In the genomic region with DNA sequence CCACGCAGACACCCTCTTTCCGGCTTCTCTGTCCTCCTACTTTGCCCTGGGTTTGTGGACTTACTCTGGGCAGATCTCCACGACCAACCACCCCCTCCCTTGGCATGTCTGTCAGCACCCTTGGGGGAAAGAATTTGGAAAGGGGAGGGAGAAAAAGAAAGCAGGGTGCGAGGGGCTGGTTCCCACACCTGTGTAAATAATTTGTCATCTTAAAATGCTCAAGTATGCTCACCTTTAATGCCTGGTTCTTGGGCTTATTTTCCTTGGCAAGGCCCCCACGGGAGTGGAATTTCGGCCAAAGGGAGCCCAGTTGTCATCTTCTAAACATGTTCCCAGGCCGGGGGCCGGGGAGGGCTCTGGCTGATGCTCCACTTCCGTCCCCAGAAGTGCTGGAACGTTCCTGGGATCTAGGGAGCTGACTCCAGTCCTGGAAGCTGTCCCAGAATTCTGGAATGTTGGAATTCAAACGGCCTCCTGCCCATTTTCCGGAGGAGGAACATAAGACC, we compare ENCODE assay signal across 10 cellular contexts.
DNase-seq lines count a peak whose midpoint lies in the region; ATAC-seq and TF ChIP-seq lines count a peak whose summit lies in the region.
"Had no signal": no experiment of that assay in that cellular context is flagged by ENCODE, and none has a peak within 500 bp of the region (broad histone marks: within the 10 kb centered on the region; RNA-seq: fewer than 3 reads in every experiment).

No MANE protein-coding gene starts in this region.

- peak in 7 of 8 donors; percentile 34 to 55 (median 53) for ATAC-seq in heart right ventricle
- ATAC-seq in psoas muscle: peak in 2 of 4 donors; percentile 10 to 16
- no peak for ATAC-seq in HG02981 (IDR thresholded peaks at IDR 0.05; ENCODE audit: unreplicated experiment)
- ATAC-seq in naive thymus-derived CD8-positive, alpha-beta T cell: no peak
- no peak for ATAC-seq in HG03196 (IDR thresholded peaks at IDR 0.05; ENCODE audit: unreplicated experiment)
- ATAC-seq: T-helper 17 cell had no signal

- H3K36me3 Mint-ChIP-seq in Calu3 (ENCODE audit: insufficient read depth, unreplicated experiment): no peaks in the 10 kb centered on the region
- no peaks in the 10 kb centered on the region for H3K36me3 Mint-ChIP-seq in naive thymus-derived CD8-positive, alpha-beta T cell
- no peaks in the 10 kb centered on the region for H3K36me3 Mint-ChIP-seq in activated naive CD4-positive, alpha-beta T cell treated with anti-CD3 and anti-CD28 coated beads for 36 hours (ENCODE audit: low read depth)

- no peaks in the 10 kb centered on the region for H3K27me3 ChIP-seq in heart right ventricle
- H3K27me3 ChIP-seq in psoas muscle (ENCODE audit: insufficient read depth in 3 of 3, low read length in 2 of 3): no peaks in the 10 kb centered on the region

- H3K36me3 ChIP-seq in heart right ventricle: no peaks in the 10 kb centered on the region
- H3K36me3 ChIP-seq in psoas muscle (ENCODE audit: insufficient read depth in 1 of 2, low read depth in 1 of 2): no peaks in the 10 kb centered on the region

- peaks cover 0 to 4% (median 0%) of the 10 kb centered on the region in 11 donors for H3K9me3 ChIP-seq in heart right ventricle
- no peaks in the 10 kb centered on the region for H3K9me3 ChIP-seq in psoas muscle

- H3K4me3 ChIP-seq in heart right ventricle (no peak overlapping the region), psoas muscle (no peak overlapping the region)

- CTCF ChIA-PET in Calu3 (lab: Charles Lee): interaction anchor here (0.7 kb wide), 1 partner anchor 43 kb away, joined by 3 read pairs; no protein-coding TSS in a partner anchor
- CTCF ChIA-PET in activated naive CD4-positive, alpha-beta T cell treated with anti-CD3 and anti-CD28 coated beads for 36 hours (lab: Charles Lee): no interaction called here

- H3K9me3 Mint-ChIP-seq in Calu3 (ENCODE audit: low read depth, unreplicated experiment): no peaks in the 10 kb centered on the region
- H3K9me3 Mint-ChIP-seq in naive thymus-derived CD8-positive, alpha-beta T cell: peaks cover 0 to 3% (median 0%) of the 10 kb centered on the region in 9 donors
- peaks cover 3% of the 10 kb centered on the region for H3K9me3 Mint-ChIP-seq in activated naive CD4-positive, alpha-beta T cell treated with anti-CD3 and anti-CD28 coated beads for 36 hours

- no peak for DNase-seq in Calu3
- peak; percentile 43 for DNase-seq in amniotic epithelial cell (ENCODE audit: low read depth)
- DNase-seq in heart right ventricle: peak; percentile 71 to 83
- DNase-seq in psoas muscle: peak; percentile 79 to 84
- DNase-seq in naive thymus-derived CD8-positive, alpha-beta T cell: no peak
- no peak for DNase-seq in activated naive CD4-positive, alpha-beta T cell treated with anti-CD3 and anti-CD28 coated beads for 36 hours
- DNase-seq: NCI-H2081 treated with DMSO at 0.1 percent for 48 hours, T-helper 17 cell had no signal

- no TSS peak for BruUV-seq in Calu3 (replicated peaks; lab: Mats Ljungman, UMichigan)

- peaks cover 17% of the 10 kb centered on the region for H3K27me3 Mint-ChIP-seq in Calu3 (ENCODE audit: unreplicated experiment)
- peaks cover 4 to 19% (median 10%) of the 10 kb centered on the region in 5 donors for H3K27me3 Mint-ChIP-seq in naive thymus-derived CD8-positive, alpha-beta T cell
- H3K27me3 Mint-ChIP-seq in activated naive CD4-positive, alpha-beta T cell treated with anti-CD3 and anti-CD28 coated beads for 36 hours (ENCODE audit: low read depth): peaks cover 5% of the 10 kb centered on the region

- H3K27ac Mint-ChIP-seq in Calu3 (ENCODE audit: unreplicated experiment): peak overlapping the region; percentile 11
- H3K27ac Mint-ChIP-seq in naive thymus-derived CD8-positive, alpha-beta T cell: no peak overlapping the region
- no peak overlapping the region for H3K27ac Mint-ChIP-seq in activated naive CD4-positive, alpha-beta T cell treated with anti-CD3 and anti-CD28 coated beads for 36 hours
- H3K27ac Mint-ChIP-seq: T-helper 17 cell had no signal

- 17% methylated on average over 12 of the region's 12 CpGs for WGBS in heart right ventricle, 2 donors
- 17 to 25% (median 25%) methylated on average over 12 of the region's 12 CpGs for WGBS in psoas muscle, 3 donors

- H3K4me1 ChIP-seq in heart right ventricle: peaks cover 11 to 59% (median 35%) of the 10 kb centered on the region in 9 donors
- peaks cover 13% of the 10 kb centered on the region for H3K4me1 ChIP-seq in psoas muscle

- no peak for TF ChIP-seq CTCF in Calu3 (IDR thresholded peaks at IDR 0.05; ENCODE audit: unreplicated experiment)
- no peak for TF ChIP-seq CTCF in heart right ventricle (IDR thresholded peaks at IDR 0.05)
- no peak for TF ChIP-seq CTCF in psoas muscle (IDR thresholded peaks at IDR 0.05)

- intact Hi-C loops in Calu3 (cut with micrococcal nuclease; ENCODE audit: unreplicated experiment) (no loop called here), heart right ventricle (cut with DNase I) (loop anchor here in 1 of 10 donors (5.0 kb wide), 1 partner anchor 70 kb away; no protein-coding TSS in a partner anchor), psoas muscle (cut with DNase I) (no loop called here)
- intact Hi-C loops in activated naive CD4-positive, alpha-beta T cell treated with anti-CD3 and anti-CD28 coated beads for 36 hours (cut with micrococcal nuclease): no loop called here

- peaks cover 39% of the 10 kb centered on the region for H3K4me1 Mint-ChIP-seq in Calu3 (ENCODE audit: low read depth, unreplicated experiment)
- H3K4me1 Mint-ChIP-seq in naive thymus-derived CD8-positive, alpha-beta T cell: peaks cover 0 to 7% (median 0%) of the 10 kb centered on the region in 4 donors
- no peaks in the 10 kb centered on the region for H3K4me1 Mint-ChIP-seq in activated naive CD4-positive, alpha-beta T cell treated with anti-CD3 and anti-CD28 coated beads for 36 hours (ENCODE audit: low read depth)
- H3K4me1 Mint-ChIP-seq: T-helper 17 cell had no signal

- POLR2A ChIA-PET in naive thymus-derived CD8-positive, alpha-beta T cell (lab: Charles Lee): interaction anchor here (0.7 kb wide), 1 partner anchor 27 kb away, joined by 3 read pairs; no protein-coding TSS in a partner anchor

- H3K27ac ChIP-seq in heart right ventricle: peak overlapping the region; percentile 14 to 80 (median 58)
- H3K27ac ChIP-seq in psoas muscle: peak overlapping the region; percentile 20

- H3K4me3 Mint-ChIP-seq in Calu3 (ENCODE audit: low read depth, unreplicated experiment): no peak overlapping the region
- no peak overlapping the region for H3K4me3 Mint-ChIP-seq in naive thymus-derived CD8-positive, alpha-beta T cell
- no peak overlapping the region for H3K4me3 Mint-ChIP-seq in activated naive CD4-positive, alpha-beta T cell treated with anti-CD3 and anti-CD28 coated beads for 36 hours
- H3K4me3 Mint-ChIP-seq: T-helper 17 cell had no signal

Comparison
In these comparisons a context has a peak if more than half of its experiments do, and no peak if none do; other contexts are left out.
1. DNase-seq: peak in amniotic epithelial cell (single experiment), heart right ventricle (2 of 2) and psoas muscle (2 of 2); none in Calu3 (single experiment), naive thymus-derived CD8-positive, alpha-beta T cell (0 of 10) and activated naive CD4-positive, alpha-beta T cell treated with anti-CD3 and anti-CD28 coated beads for 36 hours (single experiment).
2. ATAC-seq: peak in heart right ventricle (7 of 8); none in HG02981 (single experiment), naive thymus-derived CD8-positive, alpha-beta T cell (0 of 2) and HG03196 (single experiment).